In the genomic region with DNA sequence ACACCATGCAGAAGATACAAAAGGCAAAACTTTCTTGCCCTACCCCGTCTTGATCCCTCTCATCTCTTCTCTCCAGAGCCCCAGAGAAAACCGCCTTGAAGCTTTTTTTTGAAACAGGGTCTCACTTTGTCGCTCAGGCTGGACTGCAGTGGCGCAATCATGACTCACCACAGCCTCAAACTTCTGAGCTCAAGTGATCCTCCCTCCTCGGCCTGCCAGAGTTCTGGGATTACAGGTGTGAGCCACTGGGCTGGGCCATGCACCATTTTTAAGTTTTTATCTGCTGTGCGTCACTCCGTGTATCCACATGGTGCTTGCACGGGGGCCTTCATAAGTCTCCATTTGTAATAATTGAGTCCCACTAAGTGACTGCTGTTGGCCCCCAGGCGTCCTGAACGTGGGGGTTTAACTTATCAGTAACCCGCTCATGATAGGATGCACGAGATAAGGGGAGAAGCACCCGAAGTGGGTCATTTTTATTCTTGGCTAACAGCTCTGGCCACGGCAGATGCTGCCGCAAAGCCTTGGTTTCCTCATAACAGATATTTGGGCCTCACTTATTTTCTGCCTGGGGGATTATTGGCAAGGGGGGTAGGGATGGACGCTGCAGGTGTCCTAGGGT, we compare ENCODE assay signal across 19 cellular contexts. TPM values are rescaled to one million over a fixed set of nuclear protein-coding genes. Genes with fewer than 3 reads are reported as not detected.
DNase-seq lines count a peak whose midpoint lies in the region; ATAC-seq, FAIRE-seq and TF ChIP-seq lines count a peak whose summit lies in the region.
"Had no signal": no experiment of that assay in that cellular context is flagged by ENCODE, and none has a peak within 500 bp of the region (broad histone marks: within the 10 kb centered on the region; RNA-seq: fewer than 3 reads in every experiment).

No MANE protein-coding gene starts in this region.

- ATAC-seq in Right ventricle myocardium superior (ENCODE audit: poor library complexity) (no peak), heart right ventricle (no peak), RWPE2 (ENCODE audit: low read depth) (peak; percentile 91)
- ATAC-seq in CD4-positive, alpha-beta T cell (ENCODE audit: poor library complexity) = no peak

- H3K4me2 ChIP-seq in fibroblast of lung (ENCODE audit: extremely low read depth, insufficient read depth, low read length) = no peak overlapping the region

- H3K36me3 Mint-ChIP-seq in CD4-positive, alpha-beta T cell (ENCODE audit: low read depth) = no peaks in the 10 kb centered on the region

- H3K36me3 ChIP-seq in heart right ventricle (no peaks in the 10 kb centered on the region), RWPE2 (ENCODE audit: low read depth) (no peaks in the 10 kb centered on the region), fibroblast of lung (ENCODE audit: control insufficient read depth, insufficient read depth, low read length) (no peaks in the 10 kb centered on the region)
- H3K36me3 ChIP-seq: stomach had no signal

- H3K4me3 Mint-ChIP-seq in CD4-positive, alpha-beta T cell = no peak overlapping the region

- no peak overlapping the region for H3K9ac ChIP-seq in fibroblast of lung (ENCODE audit: insufficient read depth, low read length)

- DNase-seq in Right ventricle myocardium superior (peak; percentile 57), heart right ventricle (no peak), RWPE2 (ENCODE audit: low spot score) (no peak), fibroblast of lung (ENCODE audit: low read depth in 2 of 2) (peak; percentile 20 to 21), urothelium cell line (ENCODE audit: low spot score) (no peak), NCI-H2107 (lab: John Stamatoyannopoulos, UW) (no peak), AG08395 (ENCODE audit: low spot score) (no peak)
- no peak for DNase-seq in CD4-positive, alpha-beta T cell
- DNase-seq: activated CD4-positive, alpha-beta T cell treated with anti-CD3 and anti-CD28 coated beads, Interleukin-2, amount 50 U/mL, for 4 hours; amniotic stem cell; foreskin melanocyte; NCI-H1092; NCI-H446 treated with DMSO at 0.1 percent for 48 hours; occipital lobe; RPMI8226; stomach; T1000 had no signal

- H3K4me1 ChIP-seq in heart right ventricle (peaks cover 0 to 8% (median 0%) of the 10 kb centered on the region in 9 donors), RWPE2 (ENCODE audit: insufficient read depth, poor library complexity, severe bottlenecking) (no peaks in the 10 kb centered on the region), fibroblast of lung (ENCODE audit: control insufficient read depth, extremely low read depth, insufficient read depth, low read length) (no peaks in the 10 kb centered on the region)
- H3K4me1 ChIP-seq: stomach had no signal

- no peaks in the 10 kb centered on the region for H3K9me3 Mint-ChIP-seq in CD4-positive, alpha-beta T cell

- H3K27ac ChIP-seq in heart right ventricle (no peak overlapping the region), RWPE2 (ENCODE audit: poor library complexity, severe bottlenecking) (no peak overlapping the region), fibroblast of lung (ENCODE audit: insufficient read depth, low read length) (no peak overlapping the region)
- H3K27ac ChIP-seq in CD4-positive, alpha-beta T cell (ENCODE audit: low read depth, low read length) = no peak overlapping the region
- H3K27ac ChIP-seq: stomach had no signal

- intact Hi-C loops in Right ventricle myocardium superior (cut with DNase I) (no loop called here), heart right ventricle (cut with DNase I) (no loop called here)
- intact Hi-C loops in CD4-positive, alpha-beta T cell (cut with DNase I, micrococcal nuclease) = no loop called here

- H3K4me3 ChIP-seq in heart right ventricle (no peak overlapping the region), RWPE2 (ENCODE audit: severe bottlenecking) (no peak overlapping the region), fibroblast of lung (replicated peaks in 1 of 4; ENCODE audit: control extremely low read depth in 1 of 4, insufficient read depth in 1 of 4, low read depth in 3 of 4, low read length in 4 of 4) (no peak overlapping the region)
- H3K4me3 ChIP-seq: stomach had no signal

- CTCF ChIA-PET in CD4-positive, alpha-beta T cell (lab: Charles Lee) = no interaction called here

- no peaks in the 10 kb centered on the region for H3K79me2 ChIP-seq in fibroblast of lung (ENCODE audit: control insufficient read depth, insufficient read depth, low read length)

- H3K4me1 Mint-ChIP-seq in CD4-positive, alpha-beta T cell (ENCODE audit: low read depth) = no peaks in the 10 kb centered on the region

- no peaks in the 10 kb centered on the region for H3K9me3 ChIP-seq in heart right ventricle
- no peaks in the 10 kb centered on the region for H3K9me3 ChIP-seq in RWPE2 (ENCODE audit: severe bottlenecking)
- H3K9me3 ChIP-seq in fibroblast of lung (ENCODE audit: control insufficient read depth, insufficient read depth, low read depth, low read length) = no peaks in the 10 kb centered on the region
- H3K9me3 ChIP-seq in CD4-positive, alpha-beta T cell (ENCODE audit: control insufficient read depth, low read length) = no peaks in the 10 kb centered on the region
- H3K9me3 ChIP-seq: stomach had no signal

- H3K27ac Mint-ChIP-seq in CD4-positive, alpha-beta T cell = no peak overlapping the region

- POLR2A ChIA-PET in CD4-positive, alpha-beta T cell (lab: Charles Lee) = no interaction called here

- H3K27me3 Mint-ChIP-seq in CD4-positive, alpha-beta T cell = no peaks in the 10 kb centered on the region

- TF ChIP-seq CTCF in heart right ventricle (IDR thresholded peaks at IDR 0.05) (no peak), RWPE2 (IDR thresholded peaks at IDR 0.05; ENCODE audit: poor library complexity, severe bottlenecking) (no peak), fibroblast of lung (conservative IDR thresholded peaks at IDR 0.05 in 1 of 2, IDR thresholded peaks at IDR 0.05 in 1 of 2; ENCODE audit: low read depth in 1 of 2, low read length in 2 of 2) (no peak)
- TF ChIP-seq CTCF in CD4-positive, alpha-beta T cell (IDR thresholded peaks at IDR 0.05) = no peak

- no peaks in the 10 kb centered on the region for H4K20me1 ChIP-seq in fibroblast of lung (ENCODE audit: control insufficient read depth, extremely low read depth, insufficient read depth, low read length)

- no peak overlapping the region for H2AFZ ChIP-seq in fibroblast of lung (ENCODE audit: low read length)

- peak; percentile 88 for FAIRE-seq in urothelium cell line (lab: Jason Lieb, UNC)
- FAIRE-seq: A204.1, HTR-8/SVneo had no signal

- H3K27me3 ChIP-seq in heart right ventricle (peaks cover 0 to 10% (median under 1%) of the 10 kb centered on the region in 7 donors), RWPE2 (ENCODE audit: insufficient read depth, poor library complexity, severe bottlenecking) (no peaks in the 10 kb centered on the region), fibroblast of lung (ENCODE audit: control insufficient read depth, insufficient read depth, low read length) (peaks cover 2% of the 10 kb centered on the region)
- no peaks in the 10 kb centered on the region for H3K27me3 ChIP-seq in CD4-positive, alpha-beta T cell (ENCODE audit: control insufficient read depth, insufficient read depth, low read length)

- WGBS in heart right ventricle, 2 donors = 76 to 78% methylated on average over 16 of the region's 16 CpGs

RNA-seq across cellular contexts. Expression of gene DNAH17, which starts 8.6 kb away (rescaled TPM):
- total RNA-seq in Right ventricle myocardium superior (not detected), heart right ventricle (under 1 TPM in 6 of 10 donors, not detected in 4; 0.05 to 0.30 (median 0.09) TPM), fibroblast of lung (not detected in 2 replicates)
- polyA plus RNA-seq in heart right ventricle (under 1 TPM; 0.07 to 0.14 TPM), fibroblast of lung (not detected in 2 replicates)
- polyA plus RNA-seq in fibroblast of lung (2012) = 0.15 and 0.61 TPM in 2 replicates
- not detected in 2 replicates for polyA minus RNA-seq in fibroblast of lung (ENCODE audit: low replicate concordance)
- under 1 TPM in 1 of 2 experiments, not detected in 1; 0.14 TPM for total RNA-seq in CD4-positive, alpha-beta T cell

Comparison
In these comparisons a context has a peak if more than half of its experiments do, and no peak if none do; other contexts are left out.
1. DNase-seq: peak in Right ventricle myocardium superior (single experiment) and fibroblast of lung (2 of 2); none in heart right ventricle (0 of 2), RWPE2 (single experiment), urothelium cell line (single experiment), NCI-H2107 (single experiment), CD4-positive, alpha-beta T cell (0 of 10) and AG08395 (single experiment).